In the genomic region with DNA sequence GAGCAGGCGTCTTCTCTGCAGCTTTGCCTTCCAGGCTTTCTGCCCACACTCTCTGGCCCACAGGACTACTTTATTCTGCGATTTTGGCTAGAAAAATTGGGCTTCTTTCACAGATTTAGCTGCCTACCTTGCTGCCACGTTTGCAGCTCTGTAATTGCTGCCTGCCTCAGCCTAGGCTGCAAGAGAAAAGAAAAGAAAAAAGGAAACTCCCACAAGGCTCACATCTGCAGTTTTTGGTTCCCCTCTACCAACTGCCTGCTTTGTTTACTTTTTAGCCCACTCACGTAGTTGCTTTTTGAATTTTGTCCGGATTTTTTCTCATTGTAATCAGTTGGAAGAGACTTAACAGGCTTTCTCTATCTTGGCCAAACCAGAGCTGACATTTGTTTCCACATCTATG, we compare ENCODE assay signal across 21 cellular contexts. TPM values are rescaled to one million over a fixed set of nuclear protein-coding genes. Genes with fewer than 3 reads are reported as not detected.
DNase-seq lines count a peak whose midpoint lies in the region; ATAC-seq, FAIRE-seq and TF ChIP-seq lines count a peak whose summit lies in the region.
"Had no signal": no experiment of that assay in that cellular context is flagged by ENCODE, and none has a peak within 500 bp of the region (broad histone marks: within the 10 kb centered on the region; RNA-seq: fewer than 3 reads in every experiment).

No MANE protein-coding gene starts in this region.

- DNase-seq in GM18507 (ENCODE audit: extremely low spot score, insufficient read length, low read depth) (no peak), kidney glomerular epithelial cell (lab: John Stamatoyannopoulos, UW) (no peak), T-helper 9 cell (no peak), BE2C (no peak)
- no peak for DNase-seq in NK-92 treated with Interleukin-12 subunit alpha and Interleukin-12 subunit beta, amount 100 ng/mL, for 24 hours (lab: John Stamatoyannopoulos, UW)
- DNase-seq: activated B cell treated with CpG ODN at 0.5 μM for 24 hours; activated CD8-positive, alpha-beta memory T cell treated with anti-CD3 and anti-CD28 coated beads, Interleukin-2, amount 10 ng/mL, durations not matched to agents 7 days and 5 days; activated naive CD4-positive, alpha-beta T cell treated with anti-CD3 and anti-CD28 coated beads, Interleukin-2, amount 10 ng/mL, durations not matched to agents 7 days and 5 days; effector CD4-positive, alpha-beta T cell; GOT3; NCI-H2081; stimulated activated naive CD4-positive, alpha-beta T cell treated with Interleukin-2 at 50 U/mL for 16 hours; T-cell had no signal

- no peaks in the 10 kb centered on the region for H3K9me3 ChIP-seq in BE2C
- H3K9me3 ChIP-seq: breast epithelium had no signal

- intact Hi-C loops in dendritic cell treated with granulocyte-macrophage colony-stimulating factor and Interleukin-4, amounts not matched to agents 40 ng/mL and 50 ng/mL, for 4 days (cut with micrococcal nuclease): loop anchor here (10.0 kb wide), 1 partner anchor 60 kb away; the partner anchor contains the start of gene PKD1L1

- peaks cover 21% of the 10 kb centered on the region for H3K4me1 Mint-ChIP-seq in dendritic cell treated with granulocyte-macrophage colony-stimulating factor and Interleukin-4, amounts not matched to agents 40 ng/mL and 50 ng/mL, for 4 days (ENCODE audit: low read depth)
- H3K4me1 Mint-ChIP-seq: activated CD8-positive, alpha-beta memory T cell treated with anti-CD3 and anti-CD28 coated beads, Interleukin-2, amount 10 ng/mL, durations not matched to agents 7 days and 5 days; activated naive CD4-positive, alpha-beta T cell treated with anti-CD3 and anti-CD28 coated beads, Interleukin-2, amount 10 ng/mL, durations not matched to agents 7 days and 5 days; T-cell had no signal

- peak overlapping the region; percentile 46 for H3K4me3 Mint-ChIP-seq in dendritic cell treated with granulocyte-macrophage colony-stimulating factor and Interleukin-4, amounts not matched to agents 40 ng/mL and 50 ng/mL, for 4 days
- H3K4me3 Mint-ChIP-seq: activated B cell treated with CpG ODN at 0.5 μM for 24 hours; activated CD8-positive, alpha-beta memory T cell treated with anti-CD3 and anti-CD28 coated beads, Interleukin-2, amount 10 ng/mL, durations not matched to agents 7 days and 5 days; activated naive CD4-positive, alpha-beta T cell treated with anti-CD3 and anti-CD28 coated beads, Interleukin-2, amount 10 ng/mL, durations not matched to agents 7 days and 5 days; T-cell; type B pancreatic cell had no signal

- H3K27me3 ChIP-seq in BE2C: no peaks in the 10 kb centered on the region
- H3K27me3 ChIP-seq: breast epithelium had no signal

- H3K27ac Mint-ChIP-seq in dendritic cell treated with granulocyte-macrophage colony-stimulating factor and Interleukin-4, amounts not matched to agents 40 ng/mL and 50 ng/mL, for 4 days: peak overlapping the region; percentile 48
- H3K27ac Mint-ChIP-seq: activated B cell treated with CpG ODN at 0.5 μM for 24 hours; activated CD8-positive, alpha-beta memory T cell treated with anti-CD3 and anti-CD28 coated beads, Interleukin-2, amount 10 ng/mL, durations not matched to agents 7 days and 5 days; activated naive CD4-positive, alpha-beta T cell treated with anti-CD3 and anti-CD28 coated beads, Interleukin-2, amount 10 ng/mL, durations not matched to agents 7 days and 5 days; progenitor cell of endocrine pancreas; T-cell; type B pancreatic cell had no signal

- no peaks in the 10 kb centered on the region for H3K9me3 Mint-ChIP-seq in dendritic cell treated with granulocyte-macrophage colony-stimulating factor and Interleukin-4, amounts not matched to agents 40 ng/mL and 50 ng/mL, for 4 days
- H3K9me3 Mint-ChIP-seq: activated B cell treated with CpG ODN at 0.5 μM for 24 hours, T-cell had no signal

- no peaks in the 10 kb centered on the region for H3K36me3 ChIP-seq in BE2C
- H3K36me3 ChIP-seq: breast epithelium had no signal

- FAIRE-seq in GM18507 (lab: Jason Lieb, UNC): peak; percentile 24
- FAIRE-seq: HTR-8/SVneo had no signal

- ATAC-seq in GM21526 (IDR thresholded peaks at IDR 0.05; ENCODE audit: low FRiP score, unreplicated experiment): peak; percentile 69
- ATAC-seq in HG03025 (IDR thresholded peaks at IDR 0.05; ENCODE audit: low FRiP score, unreplicated experiment): peak; percentile 86
- ATAC-seq: activated CD8-positive, alpha-beta memory T cell treated with anti-CD3 and anti-CD28 coated beads, Interleukin-2, amount 10 ng/mL, durations not matched to agents 7 days and 5 days; T-cell had no signal

- TF ChIP-seq CTCF in BE2C (IDR thresholded peaks at IDR 0.05; ENCODE audit: low read depth, low read length): no peak

- H3K27me3 Mint-ChIP-seq in dendritic cell treated with granulocyte-macrophage colony-stimulating factor and Interleukin-4, amounts not matched to agents 40 ng/mL and 50 ng/mL, for 4 days: no peaks in the 10 kb centered on the region
- H3K27me3 Mint-ChIP-seq: activated B cell treated with CpG ODN at 0.5 μM for 24 hours, progenitor cell of endocrine pancreas, type B pancreatic cell had no signal

- no peaks in the 10 kb centered on the region for H3K4me1 ChIP-seq in BE2C
- H3K4me1 ChIP-seq: breast epithelium had no signal

- no peaks in the 10 kb centered on the region for H3K36me3 Mint-ChIP-seq in dendritic cell treated with granulocyte-macrophage colony-stimulating factor and Interleukin-4, amounts not matched to agents 40 ng/mL and 50 ng/mL, for 4 days (ENCODE audit: low read depth)
- H3K36me3 Mint-ChIP-seq: activated CD8-positive, alpha-beta memory T cell treated with anti-CD3 and anti-CD28 coated beads, Interleukin-2, amount 10 ng/mL, durations not matched to agents 7 days and 5 days; activated naive CD4-positive, alpha-beta T cell treated with anti-CD3 and anti-CD28 coated beads, Interleukin-2, amount 10 ng/mL, durations not matched to agents 7 days and 5 days; T-cell; type B pancreatic cell had no signal

- H3K4me3 ChIP-seq in BE2C (ENCODE audit: low read depth, low read length): no peak overlapping the region
- H3K4me3 ChIP-seq: breast epithelium had no signal

RNA-seq across cellular contexts. Expression of gene SUN3, which starts 24.3 kb away (rescaled TPM):
- polyA plus RNA-seq in BE2C (2012; ENCODE audit: insufficient read depth, insufficient read length, low read depth): 0.31 TPM
- polyA plus RNA-seq: fibroblast of lung had no signal

RNA-seq across cellular contexts. Expression of gene HUS1, which starts 25.2 kb away (rescaled TPM):
- polyA plus RNA-seq in BE2C (2012; ENCODE audit: insufficient read depth, insufficient read length, low read depth): 27.7 TPM

RNA-seq across cellular contexts. Expression of gene C7orf57, which starts 30.7 kb away (rescaled TPM):
- not detected for polyA plus RNA-seq in BE2C (2012; ENCODE audit: insufficient read depth, insufficient read length, low read depth)
- polyA plus RNA-seq: fibroblast of lung had no signal

RNA-seq across cellular contexts. Expression of gene PKD1L1, which starts 56.3 kb away (rescaled TPM):
- 0.25 TPM for polyA plus RNA-seq in BE2C (2012; ENCODE audit: insufficient read depth, insufficient read length, low read depth)
